Comparison of ENCODE assay signal across 8 cellular contexts in the genomic region with DNA sequence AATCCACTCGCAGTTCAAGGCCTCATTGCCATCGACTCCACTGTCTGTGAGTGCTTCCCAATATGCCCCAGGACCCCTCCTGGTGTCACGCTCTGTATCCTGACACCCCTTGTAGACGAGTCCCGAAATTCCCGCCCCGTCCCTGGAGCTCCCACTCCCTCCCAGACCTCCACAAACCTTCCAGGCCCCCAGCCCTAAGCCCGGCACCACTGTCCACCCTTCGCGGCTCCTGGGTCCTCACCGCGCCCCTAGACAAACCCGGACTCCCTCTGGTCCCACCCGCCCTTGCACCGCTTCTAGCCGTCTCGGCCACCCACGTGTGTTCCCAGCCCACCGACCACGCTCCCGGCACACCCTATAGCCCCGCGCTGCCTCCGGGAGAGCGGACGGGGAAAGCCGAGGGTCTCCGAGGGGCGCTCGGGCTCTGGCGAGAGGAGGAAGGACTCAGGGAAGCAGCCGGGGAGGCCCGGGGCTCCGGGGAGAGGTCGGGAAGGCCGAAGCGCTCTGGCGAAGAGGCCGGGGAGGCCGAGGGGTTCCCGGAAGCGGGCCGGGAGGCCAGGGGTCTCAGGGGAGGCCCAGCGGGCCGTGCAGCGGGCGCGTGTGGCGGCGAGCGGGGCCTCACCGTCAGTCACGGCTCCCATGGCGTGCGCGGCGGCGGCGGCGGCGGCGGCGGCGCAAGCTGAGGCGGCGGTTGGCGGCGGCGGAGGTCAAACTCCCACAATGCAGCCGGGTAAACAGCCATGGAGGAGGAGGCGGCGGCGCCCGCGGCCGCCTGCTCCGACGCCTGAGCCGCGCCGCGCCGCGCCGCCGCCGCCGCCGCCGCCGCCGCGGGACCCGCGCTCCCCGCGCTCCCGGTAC. TPM values are rescaled to one million over a fixed set of nuclear protein-coding genes. Genes with fewer than 3 reads are reported as not detected.
DNase-seq lines count a peak whose midpoint lies in the region; ATAC-seq and TF ChIP-seq lines count a peak whose summit lies in the region.

A gene with protein sequence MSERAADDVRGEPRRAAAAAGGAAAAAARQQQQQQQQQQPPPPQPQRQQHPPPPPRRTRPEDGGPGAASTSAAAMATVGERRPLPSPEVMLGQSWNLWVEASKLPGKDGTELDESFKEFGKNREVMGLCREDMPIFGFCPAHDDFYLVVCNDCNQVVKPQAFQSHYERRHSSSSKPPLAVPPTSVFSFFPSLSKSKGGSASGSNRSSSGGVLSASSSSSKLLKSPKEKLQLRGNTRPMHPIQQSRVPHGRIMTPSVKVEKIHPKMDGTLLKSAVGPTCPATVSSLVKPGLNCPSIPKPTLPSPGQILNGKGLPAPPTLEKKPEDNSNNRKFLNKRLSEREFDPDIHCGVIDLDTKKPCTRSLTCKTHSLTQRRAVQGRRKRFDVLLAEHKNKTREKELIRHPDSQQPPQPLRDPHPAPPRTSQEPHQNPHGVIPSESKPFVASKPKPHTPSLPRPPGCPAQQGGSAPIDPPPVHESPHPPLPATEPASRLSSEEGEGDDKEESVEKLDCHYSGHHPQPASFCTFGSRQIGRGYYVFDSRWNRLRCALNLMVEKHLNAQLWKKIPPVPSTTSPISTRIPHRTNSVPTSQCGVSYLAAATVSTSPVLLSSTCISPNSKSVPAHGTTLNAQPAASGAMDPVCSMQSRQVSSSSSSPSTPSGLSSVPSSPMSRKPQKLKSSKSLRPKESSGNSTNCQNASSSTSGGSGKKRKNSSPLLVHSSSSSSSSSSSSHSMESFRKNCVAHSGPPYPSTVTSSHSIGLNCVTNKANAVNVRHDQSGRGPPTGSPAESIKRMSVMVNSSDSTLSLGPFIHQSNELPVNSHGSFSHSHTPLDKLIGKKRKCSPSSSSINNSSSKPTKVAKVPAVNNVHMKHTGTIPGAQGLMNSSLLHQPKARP (plus strand): TSS at position 718 of the 858 bp plus-strand sequence. CDS start 48,732 bp downstream, outside the sequence.
A gene (minus strand): TSS at position 656 of the 858 bp plus-strand sequence. CDS start 15 bp downstream, at position 641.

- peak; percentile 67 for ATAC-seq in GM19395 (IDR thresholded peaks at IDR 0.05; ENCODE audit: unreplicated experiment)
- ATAC-seq in HG03521 (IDR thresholded peaks at IDR 0.05; ENCODE audit: unreplicated experiment) = peak; percentile 71
- peak; percentile 53 for ATAC-seq in activated naive CD8-positive, alpha-beta T cell treated with anti-CD3 and anti-CD28 coated beads, Interleukin-2, amount 50 U/mL, for 24 hours

- intact Hi-C loops in cardiac septum (cut with DNase I) (loop anchor here (1.0 kb wide), 1 partner anchor 49 kb away; a partner anchor contains a TSS), posterior vena cava (cut with DNase I) (no loop called here)

- TF ChIP-seq CTCF in SU-DHL-6 (IDR thresholded peaks at IDR 0.05; ENCODE audit: insufficient read depth, low read length, poor library complexity, severe bottlenecking) = no peak

- H3K4me1 Mint-ChIP-seq in activated naive CD8-positive, alpha-beta T cell treated with anti-CD3 and anti-CD28 coated beads, Interleukin-2, amount 50 U/mL, for 24 hours = peaks cover 58% of the 10 kb centered on the region

- H3K36me3 Mint-ChIP-seq in activated naive CD8-positive, alpha-beta T cell treated with anti-CD3 and anti-CD28 coated beads, Interleukin-2, amount 50 U/mL, for 24 hours (ENCODE audit: low read depth) = peaks cover 23% of the 10 kb centered on the region

- peaks cover 92% of the 10 kb centered on the region for H3K79me2 ChIP-seq in SU-DHL-6 (ENCODE audit: insufficient read depth, low read length)

- H3K27me3 ChIP-seq in SU-DHL-6 (ENCODE audit: low read length) = no peaks in the 10 kb centered on the region

- peak within 1 kb of the TSS; percentile 75 for H3K27ac ChIP-seq in SU-DHL-6 (ENCODE audit: low read depth, low read length)

- DNase-seq in COLO668 (lab: John Stamatoyannopoulos, UW; ENCODE audit: unreplicated experiment) (peak; percentile 71), cardiac septum (ENCODE audit: low spot score) (peak; percentile 87), posterior vena cava (ENCODE audit: low spot score) (peak; percentile 91), ureter (ENCODE audit: low spot score) (peak; percentile 58)
- DNase-seq in activated naive CD8-positive, alpha-beta T cell treated with anti-CD3 and anti-CD28 coated beads, Interleukin-2, amount 50 U/mL, for 24 hours = peak; percentile 70

- H3K27me3 Mint-ChIP-seq in activated naive CD8-positive, alpha-beta T cell treated with anti-CD3 and anti-CD28 coated beads, Interleukin-2, amount 50 U/mL, for 24 hours = no peaks in the 10 kb centered on the region

- H3K4me3 ChIP-seq in SU-DHL-6 (ENCODE audit: insufficient read depth, low read length, poor library complexity, severe bottlenecking) = peak within 1 kb of the TSS; percentile 96

- H3K9me3 Mint-ChIP-seq in activated naive CD8-positive, alpha-beta T cell treated with anti-CD3 and anti-CD28 coated beads, Interleukin-2, amount 50 U/mL, for 24 hours = no peaks in the 10 kb centered on the region

- no peaks in the 10 kb centered on the region; the same call in 1 of the 2 replicates for H3F3A ChIP-seq in SU-DHL-6 (ENCODE audit: insufficient read depth)

- peak within 1 kb of the TSS; percentile 74 for H3K4me2 ChIP-seq in SU-DHL-6 (ENCODE audit: low read depth, low read length, poor library complexity, severe bottlenecking)

- no peaks in the 10 kb centered on the region for H3K9me3 ChIP-seq in SU-DHL-6 (ENCODE audit: insufficient read depth, low read length)

- H4K20me1 ChIP-seq in SU-DHL-6 (ENCODE audit: low read depth, low read length) = 0 out of 2 replicates have a peak, but pooled peaks cover 4% of the 10 kb centered on the region

- H2AFZ ChIP-seq in SU-DHL-6 (ENCODE audit: low read depth, low read length, severe bottlenecking) = peak within 1 kb of the TSS; percentile 98

- peak within 1 kb of the TSS; percentile 90 for H3K27ac Mint-ChIP-seq in activated naive CD8-positive, alpha-beta T cell treated with anti-CD3 and anti-CD28 coated beads, Interleukin-2, amount 50 U/mL, for 24 hours

- peaks cover 6% of the 10 kb centered on the region; the same call in 1 of the 2 replicates for H3K36me3 ChIP-seq in SU-DHL-6 (ENCODE audit: low read length)

- peak within 1 kb of the TSS; percentile 95 for H3K4me3 Mint-ChIP-seq in activated naive CD8-positive, alpha-beta T cell treated with anti-CD3 and anti-CD28 coated beads, Interleukin-2, amount 50 U/mL, for 24 hours

- no peaks in the 10 kb centered on the region for H3K9me2 ChIP-seq in SU-DHL-6 (replicated peaks; ENCODE audit: insufficient read depth, low read length)

- peak within 1 kb of the TSS; percentile 99 for H3K9ac ChIP-seq in SU-DHL-6 (ENCODE audit: low read length)

RNA-seq across cellular contexts. Expression of the first gene that starts in this region (rescaled TPM):
- total RNA-seq in cardiac septum (26.4 TPM), posterior vena cava (10 to 100 TPM; 25.5 to 31.0 TPM), ureter (61.8 TPM)

RNA-seq across cellular contexts. Expression of the second gene that starts in this region (rescaled TPM):
- 74.3 TPM for total RNA-seq in cardiac septum
- 10 to 100 TPM; 69.7 to 74.3 TPM for total RNA-seq in posterior vena cava
- 69.0 TPM for total RNA-seq in ureter

Comparison
In these comparisons a context has a peak if more than half of its experiments do, and no peak if none do; other contexts are left out.
1. Peak in every context shown above with its lines: DNase-seq, ATAC-seq, H3K4me3 ChIP-seq and H3K27ac ChIP-seq.